1 cellular context compared by ENCODE assay signal in the genomic region with DNA sequence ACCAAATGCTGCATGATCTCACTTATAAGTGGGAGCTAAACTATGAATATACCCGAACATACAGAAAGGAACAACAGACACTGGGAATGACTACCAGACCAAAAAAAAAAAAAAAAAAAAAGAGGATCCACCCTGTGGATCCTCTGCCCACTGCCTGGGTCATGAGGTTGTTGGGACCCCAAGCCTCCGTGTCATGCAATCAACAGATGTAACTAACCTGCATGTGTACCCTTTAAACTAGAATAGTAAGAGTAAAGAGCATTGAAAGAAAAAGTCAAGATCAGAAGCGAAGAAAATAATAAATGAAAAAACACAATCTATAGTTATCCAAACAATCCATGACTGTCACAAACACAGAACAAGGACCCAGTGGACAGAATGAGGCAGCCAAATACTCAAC.
TF ChIP-seq lines count a peak whose summit lies in the region.

No MANE protein-coding gene starts in this region.

TF ChIP-seq in IMR-90, 13 proteins besides CTCF, POLR2A, EP300 and RAD21 (continued from another document):
- TF ChIP-seq MXI1 (IDR thresholded peaks at IDR 0.05; ENCODE audit: borderline replicate concordance, low read depth, low read length) (no peak), NFE2L2 (IDR thresholded peaks at IDR 0.05; ENCODE audit: low read depth, low read length) (no peak), SMC3 (IDR thresholded peaks at IDR 0.05; ENCODE audit: low read depth, low read length) (no peak), RCOR1 (IDR thresholded peaks at IDR 0.05; ENCODE audit: insufficient replicate concordance, low read length) (no peak), CHD1 (IDR thresholded peaks at IDR 0.05; ENCODE audit: low read depth, low read length) (no peak), FOS (IDR thresholded peaks at IDR 0.05; ENCODE audit: low read depth, low read length) (no peak)
- TF ChIP-seq, protein P1, sequence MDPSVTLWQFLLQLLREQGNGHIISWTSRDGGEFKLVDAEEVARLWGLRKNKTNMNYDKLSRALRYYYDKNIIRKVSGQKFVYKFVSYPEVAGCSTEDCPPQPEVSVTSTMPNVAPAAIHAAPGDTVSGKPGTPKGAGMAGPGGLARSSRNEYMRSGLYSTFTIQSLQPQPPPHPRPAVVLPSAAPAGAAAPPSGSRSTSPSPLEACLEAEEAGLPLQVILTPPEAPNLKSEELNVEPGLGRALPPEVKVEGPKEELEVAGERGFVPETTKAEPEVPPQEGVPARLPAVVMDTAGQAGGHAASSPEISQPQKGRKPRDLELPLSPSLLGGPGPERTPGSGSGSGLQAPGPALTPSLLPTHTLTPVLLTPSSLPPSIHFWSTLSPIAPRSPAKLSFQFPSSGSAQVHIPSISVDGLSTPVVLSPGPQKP (IDR thresholded peaks at IDR 0.05; ENCODE audit: borderline replicate concordance, low read depth, low read length), result no peak
